ENCODE assay signal across 1 cellular context in the genomic region with DNA sequence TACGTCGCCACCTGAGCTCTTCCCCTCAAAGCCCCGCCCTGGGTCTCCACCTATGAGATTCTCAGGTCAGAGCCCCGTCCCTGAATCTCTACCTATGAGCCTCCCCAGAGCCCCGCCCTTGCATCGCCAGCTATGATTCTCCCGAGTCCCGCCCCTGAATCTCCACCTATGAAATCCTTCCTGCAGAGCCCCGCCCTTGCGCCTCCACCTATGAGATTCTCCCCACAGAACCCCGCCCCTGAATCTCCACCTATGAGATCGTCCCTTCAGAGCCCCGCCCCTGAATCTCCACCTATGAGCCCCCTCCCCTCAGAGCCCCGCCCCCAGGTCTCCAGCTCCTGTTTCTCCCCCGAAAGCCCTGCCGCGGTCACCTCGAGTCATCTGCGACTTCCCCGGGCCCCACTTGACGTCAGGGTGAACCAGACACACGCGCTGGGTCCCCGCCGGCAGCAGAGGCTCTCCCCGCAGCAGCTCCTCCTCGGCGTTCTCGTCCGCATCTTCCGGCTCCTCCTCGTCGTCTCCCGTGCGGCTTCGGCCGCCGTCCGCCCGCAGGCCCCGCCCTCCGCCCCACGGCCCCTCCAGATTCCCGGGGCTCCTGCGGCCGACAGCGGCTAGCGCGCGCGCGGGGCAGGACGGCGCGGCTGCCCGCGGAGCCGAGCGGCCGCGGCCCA.
TF ChIP-seq lines count a peak whose summit lies in the region.

No MANE protein-coding gene starts in this region.

TF ChIP-seq in HEK293, 187 proteins besides CTCF, POLR2A, EP300 and RAD21 (continued from another document):
- 0 out of 2 replicates have a peak, but pooled peaks have one; percentile 33 for TF ChIP-seq ZEB2 (tag by site-specific recombination; IDR thresholded peaks at IDR 0.05)
- TF ChIP-seq ZBTB20 (tag by site-specific recombination; IDR thresholded peaks at IDR 0.05) = peak; percentile 70; the same call in 1 of the 2 replicates
- TF ChIP-seq ZBTB7A (tag by site-specific recombination; IDR thresholded peaks at IDR 0.05; ENCODE audit: low read depth) = no peak
- peak; percentile 84 for TF ChIP-seq KLF1 (tag by site-specific recombination; IDR thresholded peaks at IDR 0.05)
- TF ChIP-seq SP3 (tag by site-specific recombination; IDR thresholded peaks at IDR 0.05) = peak; percentile 94
- TF ChIP-seq ZNF596 (tag by site-specific recombination; IDR thresholded peaks at IDR 0.05) = 0 out of 2 replicates have a peak, but pooled peaks have one; percentile 31
- peak; percentile 99 for TF ChIP-seq KLF10 (tag by site-specific recombination; IDR thresholded peaks at IDR 0.05)
- TF ChIP-seq, protein P1, sequence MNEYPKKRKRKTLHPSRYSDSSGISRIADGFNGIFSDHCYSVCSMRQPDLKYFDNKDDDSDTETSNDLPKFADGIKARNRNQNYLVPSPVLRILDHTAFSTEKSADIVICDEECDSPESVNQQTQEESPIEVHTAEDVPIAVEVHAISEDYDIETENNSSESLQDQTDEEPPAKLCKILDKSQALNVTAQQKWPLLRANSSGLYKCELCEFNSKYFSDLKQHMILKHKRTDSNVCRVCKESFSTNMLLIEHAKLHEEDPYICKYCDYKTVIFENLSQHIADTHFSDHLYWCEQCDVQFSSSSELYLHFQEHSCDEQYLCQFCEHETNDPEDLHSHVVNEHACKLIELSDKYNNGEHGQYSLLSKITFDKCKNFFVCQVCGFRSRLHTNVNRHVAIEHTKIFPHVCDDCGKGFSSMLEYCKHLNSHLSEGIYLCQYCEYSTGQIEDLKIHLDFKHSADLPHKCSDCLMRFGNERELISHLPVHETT (tag by site-specific recombination; IDR thresholded peaks at IDR 0.05) = no peak
- TF ChIP-seq KLF8 (tag by site-specific recombination; IDR thresholded peaks at IDR 0.05) = peak; percentile 91; the same call in 1 of the 2 replicates
- TF ChIP-seq PATZ1 (tag by site-specific recombination; IDR thresholded peaks at IDR 0.05) = 0 out of 2 replicates have a peak, but pooled peaks have one; percentile 61
- no peak for TF ChIP-seq ZFP37 (tag by site-specific recombination; IDR thresholded peaks at IDR 0.05)
- TF ChIP-seq, protein P2, sequence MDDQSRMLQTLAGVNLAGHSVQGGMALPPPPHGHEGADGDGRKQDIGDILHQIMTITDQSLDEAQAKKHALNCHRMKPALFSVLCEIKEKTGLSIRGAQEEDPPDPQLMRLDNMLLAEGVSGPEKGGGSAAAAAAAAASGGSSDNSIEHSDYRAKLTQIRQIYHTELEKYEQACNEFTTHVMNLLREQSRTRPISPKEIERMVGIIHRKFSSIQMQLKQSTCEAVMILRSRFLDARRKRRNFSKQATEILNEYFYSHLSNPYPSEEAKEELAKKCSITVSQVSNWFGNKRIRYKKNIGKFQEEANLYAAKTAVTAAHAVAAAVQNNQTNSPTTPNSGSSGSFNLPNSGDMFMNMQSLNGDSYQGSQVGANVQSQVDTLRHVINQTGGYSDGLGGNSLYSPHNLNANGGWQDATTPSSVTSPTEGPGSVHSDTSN (CRISPR knock-in tag; IDR thresholded peaks at IDR 0.05) = no peak
- TF ChIP-seq ZNF426 (tag by site-specific recombination; IDR thresholded peaks at IDR 0.05) = no peak
- 0 out of 2 replicates have a peak, but pooled peaks have one; percentile 20 for TF ChIP-seq ZFP69B (tag by site-specific recombination; IDR thresholded peaks at IDR 0.05)
- TF ChIP-seq ZXDB (tag by site-specific recombination; IDR thresholded peaks at IDR 0.05) = 0 out of 2 replicates have a peak, but pooled peaks have one; percentile 14
